In the genomic region with DNA sequence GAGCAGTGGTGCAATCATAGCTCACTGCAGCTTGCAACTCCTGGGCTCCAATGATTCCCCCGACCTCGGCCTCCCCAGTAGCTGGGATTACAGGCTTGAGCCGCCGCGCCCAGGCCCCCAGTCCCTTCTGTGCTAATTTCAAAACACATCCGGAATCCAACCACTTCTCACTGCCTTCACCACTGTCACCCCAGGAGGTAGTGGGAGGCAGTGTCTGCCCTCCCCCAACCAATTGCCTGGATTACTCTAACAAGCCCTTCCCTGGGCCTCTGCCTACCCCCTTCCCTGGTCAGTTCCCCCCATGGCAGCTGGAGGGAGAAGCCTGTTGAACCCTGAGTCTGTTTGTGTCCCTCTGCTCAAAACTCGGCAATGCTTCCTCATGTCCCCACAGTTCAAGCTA, we compare ENCODE assay signal across 16 cellular contexts. TPM values are rescaled to one million over a fixed set of nuclear protein-coding genes. Genes with fewer than 3 reads are reported as not detected.
DNase-seq lines count a peak whose midpoint lies in the region; ATAC-seq and TF ChIP-seq lines count a peak whose summit lies in the region.
"Had no signal": no experiment of that assay in that cellular context is flagged by ENCODE, and none has a peak within 500 bp of the region (broad histone marks: within the 10 kb centered on the region; RNA-seq: fewer than 3 reads in every experiment).

No MANE protein-coding gene starts in this region.

- H3K9me3 Mint-ChIP-seq in naive thymus-derived CD4-positive, alpha-beta T cell: no peaks in the 10 kb centered on the region

- H3K4me3 Mint-ChIP-seq in naive thymus-derived CD4-positive, alpha-beta T cell: peak overlapping the region in 3 of 10 donors; percentile 26 to 65 (median 50)
- H3K4me3 Mint-ChIP-seq: activated CD8-positive, alpha-beta memory T cell treated with anti-CD3 and anti-CD28 coated beads, Interleukin-2, amount 10 ng/mL, durations not matched to agents 7 days and 5 days had no signal

- H3K36me3 ChIP-seq in BLaER1 treated with 17β-estradiol and CSF1 and Interleukin-3, amounts not matched to agents 10 nM and 100 nM: peaks cover 0 to 44% (median 4%) of the 10 kb centered on the region in 11 experiments; a peak in 11 of 22 replicates
- no peaks in the 10 kb centered on the region for H3K36me3 ChIP-seq in adipocyte (ENCODE audit: control insufficient read depth, insufficient read depth, low read length, severe bottlenecking)
- no peaks in the 10 kb centered on the region for H3K36me3 ChIP-seq in naive thymus-derived CD4-positive, alpha-beta T cell (ENCODE audit: control insufficient read depth in 2 of 3, insufficient read depth in 3 of 3, low read length in 3 of 3)
- H3K36me3 ChIP-seq in Peyer's patch: no peaks in the 10 kb centered on the region
- H3K36me3 ChIP-seq: adrenal gland had no signal

- H3K27ac Mint-ChIP-seq in naive thymus-derived CD4-positive, alpha-beta T cell: peak overlapping the region in 6 of 9 donors; percentile 23 to 71 (median 53)
- H3K27ac Mint-ChIP-seq: activated CD8-positive, alpha-beta memory T cell treated with anti-CD3 and anti-CD28 coated beads, Interleukin-2, amount 10 ng/mL, durations not matched to agents 7 days and 5 days had no signal

- no peak for TF ChIP-seq POLR2A in Peyer's patch (IDR thresholded peaks at IDR 0.05)

- peak; percentile 26 for ATAC-seq in naive thymus-derived CD4-positive, alpha-beta T cell
- ATAC-seq: activated CD8-positive, alpha-beta memory T cell treated with anti-CD3 and anti-CD28 coated beads, Interleukin-2, amount 10 ng/mL, durations not matched to agents 7 days and 5 days; foreskin keratinocyte; K562 had no signal

- H3K4me2 ChIP-seq in BLaER1 treated with 17β-estradiol and CSF1 and Interleukin-3, amounts not matched to agents 10 nM and 100 nM: peak overlapping the region; percentile 46 to 99 (median 84)
- H3K4me2 ChIP-seq: PC-9 had no signal

- H3K27me3 ChIP-seq in BLaER1 treated with 17β-estradiol and CSF1 and Interleukin-3, amounts not matched to agents 10 nM and 100 nM: no peaks in the 10 kb centered on the region
- H3K27me3 ChIP-seq in adipocyte (replicated peaks; ENCODE audit: control insufficient read depth, insufficient read depth, low read length) (no peaks in the 10 kb centered on the region), Peyer's patch (no peaks in the 10 kb centered on the region)
- H3K27me3 ChIP-seq in naive thymus-derived CD4-positive, alpha-beta T cell (ENCODE audit: control insufficient read depth in 2 of 2, insufficient read depth in 2 of 2, low read length in 2 of 2): no peaks in the 10 kb centered on the region
- H3K27me3 ChIP-seq: adrenal gland, foreskin keratinocyte had no signal

- intact Hi-C loops in naive thymus-derived CD4-positive, alpha-beta T cell (cut with micrococcal nuclease): no loop called here

- H3K9me3 ChIP-seq in BLaER1 treated with 17β-estradiol and CSF1 and Interleukin-3, amounts not matched to agents 10 nM and 100 nM (replicated peaks in 1 of 11): no peaks in the 10 kb centered on the region
- H3K9me3 ChIP-seq in adipocyte (ENCODE audit: control insufficient read depth, low read length) (no peaks in the 10 kb centered on the region), Peyer's patch (no peaks in the 10 kb centered on the region)
- H3K9me3 ChIP-seq in naive thymus-derived CD4-positive, alpha-beta T cell (ENCODE audit: control insufficient read depth in 2 of 3, low read length in 3 of 3): no peaks in the 10 kb centered on the region
- H3K9me3 ChIP-seq: adrenal gland had no signal

- POLR2A ChIA-PET in naive thymus-derived CD4-positive, alpha-beta T cell (lab: Charles Lee): interaction anchor here (0.6 to 1.4 kb wide), 5 partner anchors 12 to 89 kb away, joined by 3 to 7 read pairs (median 3); partner anchors contain the start of gene ZNF414

- peaks cover 17 to 37% (median 23%) of the 10 kb centered on the region in 7 donors for H3K4me1 Mint-ChIP-seq in naive thymus-derived CD4-positive, alpha-beta T cell

- no peaks in the 10 kb centered on the region for H3K36me3 Mint-ChIP-seq in naive thymus-derived CD4-positive, alpha-beta T cell
- H3K36me3 Mint-ChIP-seq: activated CD8-positive, alpha-beta memory T cell treated with anti-CD3 and anti-CD28 coated beads, Interleukin-2, amount 10 ng/mL, durations not matched to agents 7 days and 5 days had no signal

- H4K20me1 ChIP-seq in BLaER1 treated with 17β-estradiol and CSF1 and Interleukin-3, amounts not matched to agents 10 nM and 100 nM: no peaks in the 10 kb centered on the region

- CTCF ChIA-PET in naive thymus-derived CD4-positive, alpha-beta T cell (lab: Charles Lee): no interaction called here

- peak overlapping the region in 5 of 10 experiments; percentile 4 to 69 (median 38); a peak in 7 of 20 replicates for H3K4me3 ChIP-seq in BLaER1 treated with 17β-estradiol and CSF1 and Interleukin-3, amounts not matched to agents 10 nM and 100 nM
- H3K4me3 ChIP-seq in adipocyte (ENCODE audit: low read length) (no peak overlapping the region), Peyer's patch (no peak overlapping the region)
- no peak overlapping the region for H3K4me3 ChIP-seq in naive thymus-derived CD4-positive, alpha-beta T cell (ENCODE audit: low read length)
- H3K4me3 ChIP-seq: adrenal gland, K562, PC-9 had no signal

- H3K27me3 Mint-ChIP-seq in naive thymus-derived CD4-positive, alpha-beta T cell: no peaks in the 10 kb centered on the region
- H3K27me3 Mint-ChIP-seq: activated CD8-positive, alpha-beta memory T cell treated with anti-CD3 and anti-CD28 coated beads, Interleukin-2, amount 10 ng/mL, durations not matched to agents 7 days and 5 days had no signal

- H3K4me1 ChIP-seq in BLaER1 treated with 17β-estradiol and CSF1 and Interleukin-3, amounts not matched to agents 10 nM and 100 nM: peaks cover 53 to 98% (median 93%) of the 10 kb centered on the region in 10 experiments
- H3K4me1 ChIP-seq in adipocyte (ENCODE audit: control insufficient read depth, insufficient read depth, low read length) (peaks cover 3% of the 10 kb centered on the region), Peyer's patch (peaks cover 0 to 3% (median 0%) of the 10 kb centered on the region in 4 donors)
- peaks cover 0 to 10% of the 10 kb centered on the region in 2 donors for H3K4me1 ChIP-seq in naive thymus-derived CD4-positive, alpha-beta T cell (ENCODE audit: control insufficient read depth in 2 of 2, insufficient read depth in 2 of 2, low read length in 2 of 2)
- H3K4me1 ChIP-seq: foreskin keratinocyte had no signal

- peak overlapping the region; percentile 36 to 97 (median 89); a peak in 21 of 22 replicates for H3K27ac ChIP-seq in BLaER1 treated with 17β-estradiol and CSF1 and Interleukin-3, amounts not matched to agents 10 nM and 100 nM
- H3K27ac ChIP-seq in naive thymus-derived CD4-positive, alpha-beta T cell (ENCODE audit: low read depth, low read length): no peak overlapping the region
- no peak overlapping the region for H3K27ac ChIP-seq in Peyer's patch
- H3K27ac ChIP-seq: adrenal gland, foreskin keratinocyte, PC-9 had no signal

- peak overlapping the region; percentile 44 to 78 (median 72); a peak in 21 of 22 replicates for H3K9ac ChIP-seq in BLaER1 treated with 17β-estradiol and CSF1 and Interleukin-3, amounts not matched to agents 10 nM and 100 nM
- H3K9ac ChIP-seq in adipocyte (ENCODE audit: low read length): peak overlapping the region; percentile 2

- DNase-seq in Kasumi-1 (lab: John Stamatoyannopoulos, UW) (peak; percentile 95 to 98), adipocyte (ENCODE audit: low read depth) (no peak), HuH-7.5 (ENCODE audit: low spot score) (no peak), Peyer's patch (no peak), NAMALWA (ENCODE audit: low spot score) (no peak), ureter (ENCODE audit: low spot score) (no peak)
- DNase-seq in naive thymus-derived CD4-positive, alpha-beta T cell: no peak
- DNase-seq: activated CD8-positive, alpha-beta memory T cell treated with anti-CD3 and anti-CD28 coated beads, Interleukin-2, amount 10 ng/mL, durations not matched to agents 7 days and 5 days; adrenal gland; cortex of kidney; foreskin keratinocyte; NCI-H2171; PC-9 had no signal

- TF ChIP-seq CTCF in Peyer's patch (IDR thresholded peaks at IDR 0.05): no peak

RNA-seq across cellular contexts. Expression of gene PRAM1, which starts 2.3 kb away (rescaled TPM):
- total RNA-seq in naive thymus-derived CD4-positive, alpha-beta T cell: 10 to 100 TPM in 2 of 5 experiments, 1 to 10 TPM in 3; 1.1 to 82.8 (median 3.9) TPM
- polyA plus RNA-seq in naive thymus-derived CD4-positive, alpha-beta T cell: under 1 TPM; 0.12 to 0.34 TPM
- total RNA-seq in Peyer's patch: 1 to 10 TPM in 3 of 4 donors, not detected in 1; 1.6 to 8.3 (median 2.7) TPM
- total RNA-seq in ureter: 1.4 TPM
- total RNA-seq: foreskin keratinocyte had no signal
- polyA plus RNA-seq: foreskin keratinocyte, keratinocyte had no signal

RNA-seq across cellular contexts. Expression of gene ZNF414, which starts 13.8 kb away (rescaled TPM):
- 10 to 100 TPM; 36.0 to 69.2 (median 60.8) TPM for total RNA-seq in naive thymus-derived CD4-positive, alpha-beta T cell
- polyA plus RNA-seq in naive thymus-derived CD4-positive, alpha-beta T cell: 10 to 100 TPM; 20.2 to 25.4 TPM
- 10 to 100 TPM; 12.4 to 45.2 (median 24.1) TPM for total RNA-seq in Peyer's patch
- 27.0 TPM for total RNA-seq in ureter

RNA-seq across cellular contexts. Expression of gene HNRNPM, which starts 55.4 kb away (rescaled TPM):
- 100 to 1,000 TPM; 175 to 280 (median 272) TPM for total RNA-seq in naive thymus-derived CD4-positive, alpha-beta T cell
- 100 to 1,000 TPM; 210 to 378 TPM for polyA plus RNA-seq in naive thymus-derived CD4-positive, alpha-beta T cell
- total RNA-seq in Peyer's patch: 100 to 1,000 TPM; 108 to 128 (median 116) TPM
- 205 TPM for total RNA-seq in ureter

Comparison
In these comparisons a context has a peak if more than half of its experiments do, and no peak if none do; other contexts are left out.
1. H3K27ac ChIP-seq: peak in BLaER1 treated with 17β-estradiol and CSF1 and Interleukin-3, amounts not matched to agents 10 nM and 100 nM (11 of 11); none in naive thymus-derived CD4-positive, alpha-beta T cell (single experiment) and Peyer's patch (0 of 4).
2. DNase-seq: peak in Kasumi-1 (2 of 2); none in adipocyte (single experiment), naive thymus-derived CD4-positive, alpha-beta T cell (0 of 9), HuH-7.5 (single experiment), Peyer's patch (0 of 3), NAMALWA (single experiment) and ureter (single experiment).